Comparison of ENCODE assay signal across 23 cellular contexts in the genomic region with DNA sequence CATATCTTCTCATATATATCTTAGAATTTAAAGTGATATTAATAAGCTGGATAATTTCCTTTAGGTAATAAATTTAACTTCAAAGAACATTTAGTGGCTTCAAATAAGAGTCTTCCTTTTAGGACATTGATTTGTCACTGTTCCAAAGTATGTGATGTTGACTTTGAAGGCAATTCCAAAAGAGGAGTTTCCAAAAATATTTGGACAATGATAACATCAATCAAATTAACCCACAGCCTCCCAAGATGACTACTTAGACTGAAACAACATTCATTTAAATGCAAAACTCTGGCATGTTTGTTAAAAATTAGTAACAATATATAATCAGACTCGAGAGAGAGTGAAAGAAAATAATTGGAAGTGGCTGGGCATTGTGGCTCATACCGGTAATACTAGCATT.
"Had no signal": no experiment of that assay in that cellular context is flagged by ENCODE, and none has a peak within 500 bp of the region (broad histone marks: within the 10 kb centered on the region; RNA-seq: fewer than 3 reads in every experiment).

No MANE protein-coding gene starts in this region.

- H3K4me3 Mint-ChIP-seq: activated CD4-positive, alpha-beta memory T cell treated with anti-CD3 and anti-CD28 coated beads for 36 hours; activated naive CD4-positive, alpha-beta T cell treated with anti-CD3 and anti-CD28 coated beads for 36 hours; activated naive CD8-positive, alpha-beta T cell treated with anti-CD3 and anti-CD28 coated beads, Interleukin-2, amount 10 ng/mL, durations not matched to agents 7 days and 5 days; effector memory CD8-positive, alpha-beta T cell; memory B cell; T-helper 17 cell had no signal

- ATAC-seq: effector memory CD8-positive, alpha-beta T cell; heart left ventricle; T-helper 17 cell had no signal

- H3K9me3 ChIP-seq: colonic mucosa, heart left ventricle, spleen, thoracic aorta, upper lobe of left lung had no signal

- H3K27me3 ChIP-seq: colonic mucosa, dorsolateral prefrontal cortex, heart left ventricle, spleen, upper lobe of left lung had no signal

- H3K4me1 Mint-ChIP-seq: T-helper 17 cell had no signal

- H3K27ac Mint-ChIP-seq: activated CD4-positive, alpha-beta memory T cell treated with anti-CD3 and anti-CD28 coated beads for 36 hours; activated naive CD4-positive, alpha-beta T cell treated with anti-CD3 and anti-CD28 coated beads for 36 hours; activated naive CD8-positive, alpha-beta T cell treated with anti-CD3 and anti-CD28 coated beads, Interleukin-2, amount 10 ng/mL, durations not matched to agents 7 days and 5 days; effector memory CD8-positive, alpha-beta T cell; memory B cell; progenitor cell of endocrine pancreas; T-helper 17 cell had no signal

- H3K4me3 ChIP-seq: colonic mucosa, dorsolateral prefrontal cortex, heart left ventricle, spleen, thoracic aorta, upper lobe of left lung had no signal

- DNase-seq: activated CD4-positive, alpha-beta memory T cell treated with anti-CD3 and anti-CD28 coated beads for 36 hours; activated CD4-positive, alpha-beta T cell treated with anti-CD3 and anti-CD28 coated beads for 48 hours; activated CD4-positive, CD25-positive, alpha-beta regulatory T cell; activated naive CD4-positive, alpha-beta T cell treated with anti-CD3 and anti-CD28 coated beads for 36 hours; activated naive CD8-positive, alpha-beta T cell treated with anti-CD3 and anti-CD28 coated beads, Interleukin-2, amount 10 ng/mL, durations not matched to agents 7 days and 5 days; activated T-cell treated with anti-CD3 and anti-CD28 coated beads, Interleukin-2, amount 50 U/mL, for 48 hours; amniotic stem cell; colonic mucosa; dorsolateral prefrontal cortex; effector memory CD8-positive, alpha-beta T cell; heart left ventricle; retina; spleen; stimulated activated CD4-positive, alpha-beta T cell treated with anti-CD3 and anti-CD28 coated beads, Interleukin-4, amount 100 ng/mL, for 24 hours; stimulated activated naive CD4-positive, alpha-beta T cell treated with Interleukin-2 at 50 U/mL for 16 hours; T-helper 17 cell; upper lobe of left lung had no signal

- H3K4me1 ChIP-seq: colonic mucosa had no signal

- H3K36me3 ChIP-seq: colonic mucosa, heart left ventricle, spleen, thoracic aorta, upper lobe of left lung had no signal

- H3K9me3 Mint-ChIP-seq: activated CD4-positive, alpha-beta memory T cell treated with anti-CD3 and anti-CD28 coated beads for 36 hours; activated naive CD4-positive, alpha-beta T cell treated with anti-CD3 and anti-CD28 coated beads for 36 hours; activated naive CD8-positive, alpha-beta T cell treated with anti-CD3 and anti-CD28 coated beads, Interleukin-2, amount 10 ng/mL, durations not matched to agents 7 days and 5 days; memory B cell had no signal

- H3K36me3 Mint-ChIP-seq: activated CD4-positive, alpha-beta memory T cell treated with anti-CD3 and anti-CD28 coated beads for 36 hours; activated naive CD8-positive, alpha-beta T cell treated with anti-CD3 and anti-CD28 coated beads, Interleukin-2, amount 10 ng/mL, durations not matched to agents 7 days and 5 days; memory B cell had no signal

- H3K27ac ChIP-seq: colonic mucosa, epithelial cell of prostate, heart left ventricle, spleen, thoracic aorta, upper lobe of left lung had no signal

- FAIRE-seq: bronchial epithelial cell, islet of Langerhans had no signal

- H3K27me3 Mint-ChIP-seq: effector memory CD8-positive, alpha-beta T cell; memory B cell; progenitor cell of endocrine pancreas; T-helper 17 cell had no signal
